In genomic region chr17:54901230-54901847, GRCh38 we compare ENCODE assay signal across 1 cellular context.
TF ChIP-seq lines count a peak whose summit lies in the region.

No MANE protein-coding gene starts in this region.

TF ChIP-seq in HEK293, 187 proteins besides CTCF, POLR2A, EP300 and RAD21 (continued from another document):
- TF ChIP-seq ZNF521 (tag by site-specific recombination; IDR thresholded peaks at IDR 0.05) = no peak
- peak; percentile 28; the same call in 1 of the 2 replicates for TF ChIP-seq SP2 (tag by site-specific recombination; IDR thresholded peaks at IDR 0.05)
- no peak; the same call in 1 of the 2 replicates for TF ChIP-seq ZNF501 (tag by site-specific recombination; IDR thresholded peaks at IDR 0.05)
- peak; percentile 22; the same call in 1 of the 2 replicates for TF ChIP-seq ZNF394 (tag by site-specific recombination; IDR thresholded peaks at IDR 0.05; ENCODE audit: borderline replicate concordance)
- TF ChIP-seq ZNF248 (tag by site-specific recombination; IDR thresholded peaks at IDR 0.05) = no peak
- TF ChIP-seq ZNF416 (tag by site-specific recombination; IDR thresholded peaks at IDR 0.05) = no peak
- TF ChIP-seq ELK4 (IDR thresholded peaks at IDR 0.05; ENCODE audit: borderline replicate concordance, low read depth, low read length) = no peak
